Comparison of ENCODE assay signal across 8 cellular contexts in the genomic region with DNA sequence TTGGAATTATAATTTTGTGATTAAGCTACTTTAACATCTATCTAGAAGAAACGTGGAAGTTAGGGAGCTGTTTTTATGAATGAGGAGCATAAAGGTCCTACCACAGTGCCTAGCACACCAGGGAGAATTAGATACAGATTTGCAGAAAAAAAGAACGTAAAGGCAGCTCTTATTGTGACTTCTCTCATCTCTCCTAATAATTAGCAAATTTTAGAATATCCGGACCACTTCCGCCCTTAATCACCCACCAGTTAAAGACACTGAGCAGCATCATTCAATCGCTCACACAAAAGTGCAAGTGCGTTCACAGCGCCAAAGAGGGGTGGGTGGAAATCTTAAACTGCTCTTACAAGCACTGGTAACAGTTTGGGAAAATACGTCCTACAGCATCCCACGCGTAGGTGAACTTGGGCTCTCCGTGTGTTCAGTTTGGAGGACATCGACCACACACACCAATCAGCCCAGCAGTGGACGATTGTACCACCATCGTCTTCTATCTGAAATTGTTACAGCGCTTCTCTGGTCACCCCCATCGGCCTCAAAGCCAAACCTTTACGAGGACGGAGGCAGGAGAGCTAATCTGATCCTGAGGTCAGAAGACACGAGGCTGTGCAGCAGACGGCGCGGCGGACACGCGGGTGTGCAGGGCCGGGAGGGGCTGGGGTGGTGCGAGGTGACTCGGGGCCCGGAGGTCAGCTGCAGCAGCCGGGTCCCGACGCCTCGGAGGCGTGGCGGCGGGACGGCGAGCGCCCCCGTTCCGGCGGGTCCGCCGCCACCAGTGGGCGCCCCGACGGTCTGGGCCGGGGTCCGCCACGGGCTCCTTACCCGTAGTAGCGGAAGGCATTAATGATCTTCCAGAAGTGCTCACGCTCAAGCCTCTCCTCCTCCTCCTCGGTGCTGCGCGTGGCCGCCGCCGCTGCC. TPM values are rescaled to one million over a fixed set of nuclear protein-coding genes. Genes with fewer than 3 reads are reported as not detected.
DNase-seq lines count a peak whose midpoint lies in the region; ATAC-seq, FAIRE-seq and TF ChIP-seq lines count a peak whose summit lies in the region.

No MANE protein-coding gene starts in this region.

- peak overlapping the region; percentile 94 for H3K27ac Mint-ChIP-seq in T-cell

- H3K9me3 Mint-ChIP-seq in T-cell, result no peaks in the 10 kb centered on the region

- peak; percentile 77 for FAIRE-seq in K562 (lab: Jason Lieb, UNC)

- H2AFZ ChIP-seq in K562 (ENCODE audit: low read depth, low read length), result peak overlapping the region; percentile 80

- WGBS in K562 (ENCODE audit: insufficient coverage, low coverage, missing lambda C conversion rate), result under 1% methylated on average over 23 of the region's 59 CpGs

- H3K4me1 Mint-ChIP-seq in T-cell, result peaks cover 45 to 57% (median 47%) of the 10 kb centered on the region in 3 donors

- 0 out of 2 replicates have a peak, but pooled peaks have one; percentile 9 for TF ChIP-seq POLR2A in K562 (conservative IDR thresholded peaks at IDR 0.05)

- H3K4me1 ChIP-seq in K562 (replicated peaks in 1 of 2; ENCODE audit: control insufficient read depth in 2 of 2, insufficient read depth in 2 of 2, low read length in 2 of 2), result peaks cover 3 to 15% of the 10 kb centered on the region in 2 experiments; a peak in 4 of 5 replicates
- H3K4me1 ChIP-seq in iPS-18a (ENCODE audit: control insufficient read depth, low read depth, low read length), result peaks cover 11% of the 10 kb centered on the region
- peaks cover 11 to 18% (median 11%) of the 10 kb centered on the region in 3 donors for H3K4me1 ChIP-seq in skeletal muscle tissue (ENCODE audit: control insufficient read depth in 3 of 3, insufficient read depth in 3 of 3, low read length in 3 of 3)

- H3K27me3 Mint-ChIP-seq in T-cell, result no peaks in the 10 kb centered on the region

- in situ Hi-C loops in K562 (cut with MboI), result no loop called here

- H3K27me3 ChIP-seq in K562 (ENCODE audit: control insufficient read depth in 2 of 2, insufficient read depth in 2 of 2, low read length in 2 of 2) (no peaks in the 10 kb centered on the region), iPS-18a (ENCODE audit: control insufficient read depth, insufficient read depth, low read length) (no peaks in the 10 kb centered on the region), skeletal muscle tissue (ENCODE audit: control insufficient read depth in 3 of 3, insufficient read depth in 3 of 3, low read length in 3 of 3) (no peaks in the 10 kb centered on the region)

- ATAC-seq in GM21447 (IDR thresholded peaks at IDR 0.05; ENCODE audit: unreplicated experiment) (peak; percentile 42), T-cell (replicated peaks in 1 of 4) (peak in 3 of 4 experiments; percentile 26 to 33 (median 26)), K562 (peak; percentile 83)

- H3K4me2 ChIP-seq in K562 (ENCODE audit: insufficient read depth, low read length), result peak overlapping the region; percentile 98

- intact Hi-C loops in K562 (cut with micrococcal nuclease), result loop anchor here (5.0 kb wide), 1 partner anchor 60 kb away; the partner anchor contains the start of genes NMRK1 and OSTF1

- 0 out of 2 replicates have a peak, but pooled peaks have one; percentile 1 for TF ChIP-seq EP300 in K562 (IDR thresholded peaks at IDR 0.05; ENCODE audit: low read length)

- H3K9me3 ChIP-seq in K562 (replicated peaks; ENCODE audit: control insufficient read depth, insufficient read depth, low read depth, low read length) (no peaks in the 10 kb centered on the region), iPS-18a (ENCODE audit: control insufficient read depth, low read depth, low read length) (no peaks in the 10 kb centered on the region), skeletal muscle tissue (ENCODE audit: control insufficient read depth in 3 of 3, low read length in 3 of 3) (no peaks in the 10 kb centered on the region)

- peaks cover 52% of the 10 kb centered on the region for H3K79me2 ChIP-seq in K562 (ENCODE audit: control insufficient read depth, insufficient read depth, low read length)

- peaks cover 8% of the 10 kb centered on the region; the same call in 1 of the 3 replicates for H3K36me3 ChIP-seq in K562 (ENCODE audit: control insufficient read depth, insufficient read depth, low read length)
- no peaks in the 10 kb centered on the region for H3K36me3 ChIP-seq in iPS-18a (ENCODE audit: control insufficient read depth, low read depth, low read length)
- H3K36me3 ChIP-seq in skeletal muscle tissue (ENCODE audit: control insufficient read depth in 3 of 3, insufficient read depth in 3 of 3, low read length in 3 of 3), result no peaks in the 10 kb centered on the region

- TF ChIP-seq CTCF in K562 (IDR thresholded peaks at IDR 0.05 in 2 of 3, conservative IDR thresholded peaks at IDR 0.05 in 1 of 3; ENCODE audit: insufficient read depth in 2 of 3, low read depth in 1 of 3, low read length in 3 of 3), result peak in 2 of 3 experiments; percentile 29 to 46; a peak in 4 of 6 replicates

- DNase-seq in Daoy (ENCODE audit: low read depth) (peak; percentile 59), HUDEP-2 (lab: John Stamatoyannopoulos, UW; ENCODE audit: unreplicated experiment in 76 of 76) (peak in 74 of 76 experiments; percentile 19 to 81 (median 65)), T-cell (peak in 23 of 34 experiments; percentile 1 to 38 (median 15)), K562 (ENCODE audit: extremely low read depth in 1 of 4, low spot score in 3 of 4) (peak; percentile 63 to 81 (median 69)), SHP77 treated with DMSO at 0.1 percent for 48 hours (lab: John Stamatoyannopoulos, UW) (no peak)

- no peak for TF ChIP-seq RAD21 in K562 (CRISPR knock-in tag; conservative IDR thresholded peaks at IDR 0.05 in 1 of 2, IDR thresholded peaks at IDR 0.05 in 1 of 2)

- CTCF ChIA-PET in T-cell (lab: Charles Lee), result interaction anchor here (0.6 to 2.5 kb wide), 31 partner anchors 9 to 254 kb away, joined by 3 to 22 read pairs (median 5); partner anchors contain the start of genes C9orf40 (in 2 of the 2), NMRK1 (in 1 of the 2) and OSTF1 (in 1 of the 2)
- CTCF ChIA-PET in K562 (lab: Yijun Ruan, JAX; ENCODE audit: low intra/inter-chr PET ratio), result no interaction called here

- H3K4me3 Mint-ChIP-seq in T-cell, result peak overlapping the region; percentile 87 to 98 (median 95)

- peak overlapping the region; percentile 93 for H3K27ac ChIP-seq in K562 (ENCODE audit: extremely low read depth, low read depth, low read length)
- H3K27ac ChIP-seq in iPS-18a (ENCODE audit: low read length), result no peak overlapping the region
- peak overlapping the region; percentile 91 for H3K27ac ChIP-seq in skeletal muscle tissue (ENCODE audit: low read depth, low read length)

- H3K9me1 ChIP-seq in K562 (ENCODE audit: control insufficient read depth, insufficient read depth, low read length), result no peaks in the 10 kb centered on the region

- POLR2A ChIA-PET in T-cell (lab: Charles Lee), result interaction anchor here (0.6 to 3.9 kb wide), 4 partner anchors 14 to 1367 kb away, joined by 3 to 34 read pairs (median 4); partner anchors contain the start of genes NMRK1 (in 1 of the 2), OSTF1 (in 1 of the 2) and RFK (in 1 of the 2)
- POLR2A ChIA-PET in K562 (lab: Yijun Ruan, JAX), result interaction anchor here (0.7 to 1.8 kb wide), 9 partner anchors 10 to 1287 kb away, joined by 3 to 7 read pairs (median 3); partner anchors contain the start of gene C9orf40

- peaks cover 3% of the 10 kb centered on the region; the same call in 1 of the 2 replicates for H4K20me1 ChIP-seq in K562 (replicated peaks; ENCODE audit: control insufficient read depth, insufficient read depth, low read length)

- peaks cover 3% of the 10 kb centered on the region for H3K36me3 Mint-ChIP-seq in T-cell

- H3K9ac ChIP-seq in K562 (ENCODE audit: insufficient read depth in 1 of 2, low read depth in 2 of 2, low read length in 2 of 2) (peak overlapping the region; percentile 89 to 98), iPS-18a (ENCODE audit: low read length) (peak overlapping the region; percentile 65), skeletal muscle tissue (ENCODE audit: low read depth in 1 of 3, low read length in 3 of 3) (peak overlapping the region; percentile 78 to 93 (median 86))

- peak overlapping the region; percentile 63 for H3K4me3 ChIP-seq in K562
- peak overlapping the region; percentile 75 for H3K4me3 ChIP-seq in iPS-18a (ENCODE audit: low read length)
- H3K4me3 ChIP-seq in skeletal muscle tissue (ENCODE audit: low read length in 3 of 3), result peak overlapping the region; percentile 87 to 95 (median 90)

- BruUV-seq in K562 (replicated peaks; lab: Mats Ljungman, UMichigan), result no TSS peak

RNA-seq across cellular contexts. Expression of gene CARNMT1, which starts 0.6 kb away (rescaled TPM):
- 35.5 and 38.7 TPM in 2 replicates for total RNA-seq in Daoy (2014; rRNA removed; shearing (Covaris generic))
- total RNA-seq in T-cell (10 to 100 TPM; 22.4 to 26.4 (median 25.4) TPM), K562 (2014; rRNA removed) (15.6 and 22.7 TPM in 2 replicates), K562 (2014; rRNA removed; fragmentation: Illumina TruSeq; extraction: Trizol) (20.4 and 22.7 TPM in 2 replicates), K562 (2015; rRNA removed; fragmentation: Illumina TruSeq; extraction: Trizol) (16.5 and 16.8 TPM in 2 replicates), K562 (2021) (20.3 and 21.3 TPM in 2 replicates), skeletal muscle tissue (23.0 TPM)
- total RNA-seq in K562 (2011; cell fraction: chromatin; rRNA removed; ENCODE audit: low replicate concordance), result 9.7 and 29.8 TPM in 2 replicates
- total RNA-seq in K562 (2011; cell fraction: nucleolus; rRNA removed), result 4.5 and 5.5 TPM in 2 replicates
- total RNA-seq in K562 (2011; cell fraction: nucleoplasm; rRNA removed), result 7.6 and 11.0 TPM in 2 replicates
- polyA plus RNA-seq in K562 (2011; rRNA removed) (7.7 and 12.4 TPM in 2 replicates), K562 (2014; fragmentation: Illumina TruSeq; extraction: Trizol) (11.9 and 14.2 TPM in 2 replicates), K562 (2014; fragmentation: Nextera tagmentation; extraction: Ambion mirVana) (1 to 10 TPM; 9.5 to 9.7 TPM), K562 (2014; rRNA removed) (10.3 and 10.7 TPM in 2 replicates)
- polyA plus RNA-seq in K562 (2011; cell fraction: cytosol; rRNA removed), result 3.1 and 5.4 TPM in 2 replicates
- 2.8 TPM in 2 replicates for polyA plus RNA-seq in K562 (2011; cell fraction: nucleus; rRNA removed)
- 6.1 and 7.8 TPM in 2 replicates for polyA plus RNA-seq in K562 (2012)
- 19.6 and 21.1 TPM in 2 replicates for polyA minus RNA-seq in K562 (2011; rRNA and poly(A)+ RNA removed)
- 7.7 and 14.0 TPM in 2 replicates for polyA minus RNA-seq in K562 (2011; cell fraction: cytosol; rRNA and poly(A)+ RNA removed)
- 7.3 and 14.7 TPM in 2 replicates for polyA minus RNA-seq in K562 (2011; cell fraction: nucleus; rRNA and poly(A)+ RNA removed)

Comparison
In these comparisons a context has a peak if more than half of its experiments do, and no peak if none do; other contexts are left out.
1. ATAC-seq: peak in every context shown above with its lines; median percentile 83 in K562; 42 in GM21447; 26 in T-cell.